Comparison of ENCODE assay signal across 20 cellular contexts in the genomic region with DNA sequence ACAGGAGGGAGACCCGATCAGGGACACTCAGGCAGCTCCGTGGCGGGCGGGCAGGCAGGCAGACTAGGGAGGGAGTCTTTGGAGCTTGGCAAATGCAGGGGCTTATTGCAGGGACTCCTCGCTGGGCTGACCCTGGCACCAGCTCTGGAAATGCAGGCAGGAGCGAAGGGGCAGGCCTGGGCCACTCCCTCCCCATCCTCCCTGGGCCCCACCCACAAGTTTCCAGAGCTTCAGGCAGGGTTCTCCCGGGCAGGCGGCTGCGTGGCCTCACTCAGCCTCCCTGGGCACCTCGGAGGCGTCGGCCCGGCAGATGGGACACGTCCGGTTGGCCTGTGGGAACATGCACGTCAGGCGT. TPM values are rescaled to one million over a fixed set of nuclear protein-coding genes. Genes with fewer than 3 reads are reported as not detected.
A peak's percentile ranks its signal among the peaks of the same experiment; 100 is the strongest.
DNase-seq lines count a peak whose midpoint lies in the region; ATAC-seq, FAIRE-seq and TF ChIP-seq lines count a peak whose summit lies in the region.
"Had no signal": no experiment of that assay in that cellular context is flagged by ENCODE, and none has a peak within 500 bp of the region (broad histone marks: within the 10 kb centered on the region; RNA-seq: fewer than 3 reads in every experiment).

No MANE protein-coding gene starts in this region.

- dilution Hi-C loops in keratinocyte (cut with MboI; ENCODE audit: extremely low pct_ligation_motif_present, low sequenced_read_pairs): no loop called here

- TF ChIP-seq CTCF in CD4-positive, alpha-beta T cell (IDR thresholded peaks at IDR 0.05): no peak
- no peak for TF ChIP-seq CTCF in activated B cell treated with CpG ODN at 0.5 μM for 24 hours (IDR thresholded peaks at IDR 0.05)
- no peak for TF ChIP-seq CTCF in keratinocyte (optimal IDR thresholded peaks at IDR 0.05 in 1 of 3, IDR thresholded peaks at IDR 0.05 in 1 of 3, conservative IDR thresholded peaks at IDR 0.05 in 1 of 3; ENCODE audit: extremely low read depth in 1 of 3, insufficient read depth in 2 of 3, low read length in 3 of 3)
- no peak for TF ChIP-seq CTCF in progenitor cell of endocrine pancreas (IDR thresholded peaks at IDR 0.05; ENCODE audit: unreplicated experiment)

- no peaks in the 10 kb centered on the region for H3K9me3 Mint-ChIP-seq in CD4-positive, alpha-beta T cell
- H3K9me3 Mint-ChIP-seq in activated B cell treated with CpG ODN at 0.5 μM for 24 hours: no peaks in the 10 kb centered on the region
- H3K9me3 Mint-ChIP-seq in progenitor cell of endocrine pancreas (ENCODE audit: low read depth): no peaks in the 10 kb centered on the region
- H3K9me3 Mint-ChIP-seq: type B pancreatic cell had no signal

- H3K4me3 ChIP-seq in BLaER1 (peak overlapping the region; percentile 52; the same call in 1 of the 2 replicates), keratinocyte (ENCODE audit: control insufficient read depth in 2 of 3, extremely low read depth in 1 of 3, insufficient read depth in 2 of 3, low read depth in 1 of 3, low read length in 3 of 3) (no peak overlapping the region)
- H3K4me3 ChIP-seq: heart left ventricle had no signal

- H2AFZ ChIP-seq in keratinocyte (ENCODE audit: control insufficient read depth, low read length): no peak overlapping the region

- H3K9ac ChIP-seq in BLaER1 (peak overlapping the region; percentile 78), keratinocyte (ENCODE audit: control insufficient read depth, extremely low read depth, insufficient read depth, low read length) (no peak overlapping the region)

- H3K27me3 Mint-ChIP-seq in CD4-positive, alpha-beta T cell: no peaks in the 10 kb centered on the region
- H3K27me3 Mint-ChIP-seq in activated B cell treated with CpG ODN at 0.5 μM for 24 hours (no peaks in the 10 kb centered on the region), progenitor cell of endocrine pancreas (no peaks in the 10 kb centered on the region)
- H3K27me3 Mint-ChIP-seq: type B pancreatic cell had no signal

- no peak for DNase-seq in CD4-positive, alpha-beta T cell
- DNase-seq in activated B cell treated with CpG ODN at 0.5 μM for 24 hours (no peak), keratinocyte (ENCODE audit: low read depth, low spot score) (no peak), NCI-H1105 treated with DMSO at 0.1 percent for 48 hours (lab: John Stamatoyannopoulos, UW) (no peak), EL (no peak), progenitor cell of endocrine pancreas (ENCODE audit: low spot score, unreplicated experiment) (no peak), retina (no peak)
- DNase-seq: activated CD4-positive, alpha-beta T cell treated with anti-CD3 and anti-CD28 coated beads for 1 hour; activated T-cell treated with anti-CD3 and anti-CD28 coated beads for 4 hours; NCI-H1417 treated with DMSO at 0.1 percent for 48 hours; NK-92 treated with Interleukin-12 subunit alpha and Interleukin-12 subunit beta, amount 100 ng/mL, for 24 hours; stimulated activated CD4-positive, alpha-beta T cell treated with anti-CD3 and anti-CD28 coated beads, Interleukin-15, amount 100 ng/mL, for 24 hours; stimulated activated naive CD4-positive, alpha-beta T cell had no signal

- no peak for ATAC-seq in CD4-positive, alpha-beta T cell (ENCODE audit: poor library complexity)
- ATAC-seq in activated B cell treated with CpG ODN at 0.5 μM for 24 hours (ENCODE audit: low read depth): no peak

- peaks cover 62% of the 10 kb centered on the region for H3K36me3 Mint-ChIP-seq in CD4-positive, alpha-beta T cell (ENCODE audit: low read depth)
- H3K36me3 Mint-ChIP-seq in activated B cell treated with CpG ODN at 0.5 μM for 24 hours (ENCODE audit: low read depth) (peaks cover 38% of the 10 kb centered on the region), progenitor cell of endocrine pancreas (ENCODE audit: insufficient read depth) (peaks cover 5% of the 10 kb centered on the region)
- H3K36me3 Mint-ChIP-seq: type B pancreatic cell had no signal

- H3K4me3 Mint-ChIP-seq in CD4-positive, alpha-beta T cell: no peak overlapping the region
- H3K4me3 Mint-ChIP-seq in activated B cell treated with CpG ODN at 0.5 μM for 24 hours (no peak overlapping the region), progenitor cell of endocrine pancreas (ENCODE audit: low read depth) (no peak overlapping the region)
- H3K4me3 Mint-ChIP-seq: type B pancreatic cell had no signal

- H3K4me1 ChIP-seq in BLaER1 (peaks cover 69% of the 10 kb centered on the region), keratinocyte (ENCODE audit: control insufficient read depth, extremely low read depth, insufficient read depth, low read length) (peaks cover 22% of the 10 kb centered on the region)

- H3K36me3 ChIP-seq in BLaER1 (peaks cover 61% of the 10 kb centered on the region), keratinocyte (ENCODE audit: control insufficient read depth in 2 of 2, extremely low read depth in 1 of 2, insufficient read depth in 2 of 2, low read length in 2 of 2) (peaks cover 18 to 35% of the 10 kb centered on the region in 2 experiments)

- peaks cover 7% of the 10 kb centered on the region for H3K9me1 ChIP-seq in keratinocyte (ENCODE audit: control insufficient read depth, extremely low read depth, insufficient read depth, low read length)

- intact Hi-C loops in CD4-positive, alpha-beta T cell (cut with DNase I, micrococcal nuclease): no loop called here
- intact Hi-C loops in activated B cell treated with CpG ODN at 0.5 μM for 24 hours (cut with micrococcal nuclease): no loop called here

- CTCF ChIA-PET in CD4-positive, alpha-beta T cell (lab: Charles Lee): interaction anchor here (3.1 kb wide), 1 partner anchor 14 kb away, joined by 27 read pairs; no protein-coding TSS in a partner anchor
- CTCF ChIA-PET in activated B cell treated with CpG ODN at 0.5 μM for 24 hours (lab: Charles Lee): interaction anchor here (1.7 kb wide), 1 partner anchor 14 kb away, joined by 9 read pairs; no protein-coding TSS in a partner anchor

- peaks cover 44% of the 10 kb centered on the region for H3K4me1 Mint-ChIP-seq in CD4-positive, alpha-beta T cell (ENCODE audit: low read depth)
- H3K4me1 Mint-ChIP-seq in activated B cell treated with CpG ODN at 0.5 μM for 24 hours (peaks cover 44% of the 10 kb centered on the region), progenitor cell of endocrine pancreas (ENCODE audit: low read depth) (peaks cover 3% of the 10 kb centered on the region)

- no peaks in the 10 kb centered on the region for H3K27me3 ChIP-seq in BLaER1
- H3K27me3 ChIP-seq in CD4-positive, alpha-beta T cell (ENCODE audit: control insufficient read depth, insufficient read depth, low read length): no peaks in the 10 kb centered on the region
- H3K27me3 ChIP-seq in keratinocyte (ENCODE audit: control insufficient read depth, extremely low read depth, insufficient read depth, low read length): no peaks in the 10 kb centered on the region
- H3K27me3 ChIP-seq: heart left ventricle had no signal

- H4K20me1 ChIP-seq in BLaER1: peaks cover 72% of the 10 kb centered on the region
- H4K20me1 ChIP-seq in keratinocyte (ENCODE audit: control insufficient read depth, extremely low read depth, insufficient read depth, low read length): no peaks in the 10 kb centered on the region

- POLR2A ChIA-PET in CD4-positive, alpha-beta T cell (lab: Charles Lee): interaction anchor here (0.8 to 10.1 kb wide), 5 partner anchors 8 to 139 kb away, joined by 3 to 185 read pairs (median 5); a partner anchor contains a TSS
- POLR2A ChIA-PET in activated B cell treated with CpG ODN at 0.5 μM for 24 hours (lab: Charles Lee): interaction anchor here (2.5 kb wide), 1 partner anchor 9 kb away, joined by 13 read pairs; a partner anchor contains a TSS

- no peak for FAIRE-seq in keratinocyte (lab: Jason Lieb, UNC)
- FAIRE-seq: bronchial epithelial cell had no signal

- peaks cover 12% of the 10 kb centered on the region for H3K79me2 ChIP-seq in keratinocyte (ENCODE audit: control insufficient read depth, insufficient read depth, low read length)

- H3K9me3 ChIP-seq in BLaER1: no peaks in the 10 kb centered on the region
- H3K9me3 ChIP-seq in CD4-positive, alpha-beta T cell (ENCODE audit: control insufficient read depth, low read length): no peaks in the 10 kb centered on the region
- no peaks in the 10 kb centered on the region for H3K9me3 ChIP-seq in keratinocyte (ENCODE audit: control insufficient read depth, low read depth, low read length)
- H3K9me3 ChIP-seq: heart left ventricle had no signal

- H3K27ac Mint-ChIP-seq in CD4-positive, alpha-beta T cell: peak overlapping the region; percentile 56
- H3K27ac Mint-ChIP-seq in activated B cell treated with CpG ODN at 0.5 μM for 24 hours (peak overlapping the region; percentile 85), progenitor cell of endocrine pancreas (no peak overlapping the region)
- H3K27ac Mint-ChIP-seq: type B pancreatic cell had no signal

- H3K27ac ChIP-seq in BLaER1: peak overlapping the region; percentile 98
- H3K27ac ChIP-seq in CD4-positive, alpha-beta T cell (ENCODE audit: low read depth, low read length): peak overlapping the region; percentile 29
- H3K27ac ChIP-seq in keratinocyte (ENCODE audit: control insufficient read depth, insufficient read depth, low read length): no peak overlapping the region
- H3K27ac ChIP-seq: C4-2B, heart left ventricle had no signal

- H3K4me2 ChIP-seq in BLaER1 (peak overlapping the region; percentile 96), keratinocyte (ENCODE audit: control insufficient read depth, extremely low read depth, insufficient read depth, low read depth, low read length) (peak overlapping the region; percentile 8)

RNA-seq across cellular contexts. Expression of a gene that starts 8.5 kb away (rescaled TPM):
- total RNA-seq in CD4-positive, alpha-beta T cell: 100 to 1,000 TPM; 208 to 217 TPM
- total RNA-seq in activated B cell treated with CpG ODN at 0.5 μM for 24 hours: 78.6 and 96.5 TPM in 2 replicates
- polyA plus RNA-seq in keratinocyte: 5.3 to 9.9 TPM (median 6.4 TPM) in 3 replicates
- 7.6 TPM for polyA plus RNA-seq in keratinocyte (2011; ENCODE audit: low read depth)
- 5.5 and 10.2 TPM in 2 replicates for polyA plus RNA-seq in keratinocyte (2011; cell fraction: cytosol; rRNA removed)
- polyA plus RNA-seq in keratinocyte (2011; cell fraction: nucleus; rRNA removed): 35.9 and 49.7 TPM in 2 replicates
- 18.2 and 30.0 TPM in 2 replicates for polyA plus RNA-seq in keratinocyte (2012; ENCODE audit: low replicate concordance)
- polyA minus RNA-seq in keratinocyte: 5.0 to 16.2 TPM (median 7.2 TPM) in 3 replicates
- polyA minus RNA-seq in keratinocyte (2011; cell fraction: cytosol; rRNA and poly(A)+ RNA removed): 28.8 TPM
- polyA minus RNA-seq in keratinocyte (2011; cell fraction: nucleus; rRNA and poly(A)+ RNA removed): 15.8 and 17.5 TPM in 2 replicates
- total RNA-seq in progenitor cell of endocrine pancreas: 153 and 156 TPM in 2 replicates

RNA-seq across cellular contexts. Expression of a gene that starts 20.4 kb away (rescaled TPM):
- total RNA-seq in CD4-positive, alpha-beta T cell: 1 to 10 TPM; 1.6 to 2.0 TPM
- 0.31 and 0.42 TPM in 2 replicates for total RNA-seq in activated B cell treated with CpG ODN at 0.5 μM for 24 hours
- polyA plus RNA-seq in keratinocyte: 0.01 TPM in 2 of 3 replicates, not detected in the other
- not detected for polyA plus RNA-seq in keratinocyte (2011; ENCODE audit: low read depth)
- not detected in 2 replicates for polyA plus RNA-seq in keratinocyte (2011; cell fraction: cytosol; rRNA removed)
- polyA plus RNA-seq in keratinocyte (2011; cell fraction: nucleus; rRNA removed): 0.03 TPM in 1 of 2 replicates, not detected in the other
- 0.24 TPM in 1 of 2 replicates, not detected in the other for polyA plus RNA-seq in keratinocyte (2012; ENCODE audit: low replicate concordance)
- 0.07 TPM in 1 of 3 replicates, not detected in the others for polyA minus RNA-seq in keratinocyte
- not detected for polyA minus RNA-seq in keratinocyte (2011; cell fraction: cytosol; rRNA and poly(A)+ RNA removed)
- polyA minus RNA-seq in keratinocyte (2011; cell fraction: nucleus; rRNA and poly(A)+ RNA removed): not detected in 2 replicates
- total RNA-seq in progenitor cell of endocrine pancreas: 1.5 and 1.6 TPM in 2 replicates
- total RNA-seq: Daoy, LHCN-M2 had no signal
